ENCODE assay signal across 8 cellular contexts in genomic region chr15:72197045-72197459, GRCh38. TPM values are rescaled to one million over a fixed set of nuclear protein-coding genes. Genes with fewer than 3 reads are reported as not detected.
A peak's percentile ranks its signal among the peaks of the same experiment; 100 is the strongest.
DNase-seq lines count a peak whose midpoint lies in the region; ATAC-seq, FAIRE-seq and TF ChIP-seq lines count a peak whose summit lies in the region.

No MANE protein-coding gene starts in this region.

- no peak overlapping the region for H3K9ac ChIP-seq in endothelial cell of umbilical vein (replicated peaks; ENCODE audit: extremely low read depth, insufficient read depth, low read length)

- H3K27ac ChIP-seq in cardiac muscle cell, result no peak overlapping the region
- no peak overlapping the region for H3K27ac ChIP-seq in endothelial cell of umbilical vein (ENCODE audit: insufficient read depth, low read depth, low read length)
- no peak overlapping the region for H3K27ac ChIP-seq in urinary bladder (ENCODE audit: low read depth)

- no peaks in the 10 kb centered on the region for H3K9me1 ChIP-seq in endothelial cell of umbilical vein (replicated peaks; ENCODE audit: control insufficient read depth, extremely low read depth, insufficient read depth, low read length)

- peak overlapping the region; percentile 39 for H3K4me3 ChIP-seq in cardiac muscle cell
- H3K4me3 ChIP-seq in endothelial cell of umbilical vein (replicated peaks in 1 of 3; ENCODE audit: insufficient read depth in 1 of 3, low read depth in 1 of 3, low read length in 3 of 3), result peak overlapping the region in 2 of 3 experiments; percentile 11 to 42
- peak overlapping the region; percentile 48 for H3K4me3 ChIP-seq in urinary bladder (ENCODE audit: low read depth, low read length)

- peak overlapping the region; percentile 53 for H2AFZ ChIP-seq in endothelial cell of umbilical vein (ENCODE audit: low read depth, low read length)

- H3K36me3 ChIP-seq in cardiac muscle cell (peaks cover 25% of the 10 kb centered on the region), endothelial cell of umbilical vein (ENCODE audit: control insufficient read depth in 2 of 2, extremely low read depth in 1 of 2, insufficient read depth in 2 of 2, low read length in 2 of 2) (peaks cover 16 to 22% of the 10 kb centered on the region in 2 experiments), urinary bladder (ENCODE audit: insufficient read depth) (no peaks in the 10 kb centered on the region)

- H3K9me3 ChIP-seq in cardiac muscle cell (ENCODE audit: low read depth) (no peaks in the 10 kb centered on the region), endothelial cell of umbilical vein (replicated peaks; ENCODE audit: control insufficient read depth, insufficient read depth, low read length) (no peaks in the 10 kb centered on the region)

- no peaks in the 10 kb centered on the region for H4K20me1 ChIP-seq in endothelial cell of umbilical vein (replicated peaks; ENCODE audit: control insufficient read depth, extremely low read depth, insufficient read depth, low read length)

- no peaks in the 10 kb centered on the region for H3K79me2 ChIP-seq in endothelial cell of umbilical vein (ENCODE audit: control insufficient read depth, insufficient read depth, low read length)

- H3K4me1 Mint-ChIP-seq in naive B cell, result peaks cover 0 to 19% (median 4%) of the 10 kb centered on the region in 3 donors

- H3K9me3 Mint-ChIP-seq in naive B cell, result no peaks in the 10 kb centered on the region

- peaks cover 10% of the 10 kb centered on the region for H3K4me1 ChIP-seq in cardiac muscle cell (ENCODE audit: low read depth)
- no peaks in the 10 kb centered on the region for H3K4me1 ChIP-seq in endothelial cell of umbilical vein (ENCODE audit: control insufficient read depth, extremely low read depth, insufficient read depth, low read length)
- no peaks in the 10 kb centered on the region for H3K4me1 ChIP-seq in urinary bladder (ENCODE audit: insufficient read depth)

- BruUV-seq in endothelial cell of umbilical vein (replicated peaks; lab: Mats Ljungman, UMichigan), result no TSS peak

- TF ChIP-seq POLR2A in endothelial cell of umbilical vein (IDR thresholded peaks at IDR 0.05; ENCODE audit: low read depth, low read length), result no peak

- H3K4me2 ChIP-seq in endothelial cell of umbilical vein (ENCODE audit: insufficient read depth, low read length), result peak overlapping the region; percentile 61

- no peak for DNase-seq in cardiac muscle cell (ENCODE audit: low read depth in 1 of 2, low spot score in 1 of 2)
- DNase-seq in left ventricle myocardium superior, result no peak
- no peak for DNase-seq in endothelial cell of umbilical vein (ENCODE audit: low read depth, low spot score)
- DNase-seq in naive B cell, result no peak
- no peak for DNase-seq in cerebellar nuclear complex (lab: John Stamatoyannopoulos, UW)

- FAIRE-seq in endothelial cell of umbilical vein (lab: Jason Lieb, UNC), result no peak

- H3K4me3 Mint-ChIP-seq in naive B cell, result peak overlapping the region; percentile 36 to 88 (median 69)

- POLR2A ChIA-PET in endothelial cell of umbilical vein (lab: Charles Lee), result interaction anchor here (0.6 kb wide), 1 partner anchor 194 kb away, joined by 11 read pairs; no protein-coding TSS in a partner anchor

- CTCF ChIA-PET in endothelial cell of umbilical vein (lab: Charles Lee), result interaction anchor here (0.5 to 4.1 kb wide), 3 partner anchors 28 to 41 kb away, joined by 3 to 47 read pairs (median 5); no protein-coding TSS in a partner anchor

- WGBS in urinary bladder, result 9% methylated on average over 35 of the region's 35 CpGs

- ATAC-seq in left ventricle myocardium superior (no peak), naive B cell (ENCODE audit: low read depth in 2 of 2) (peak in 1 of 2 donors; percentile 6), GM18870 (IDR thresholded peaks at IDR 0.05; ENCODE audit: unreplicated experiment) (no peak), GM18909 (IDR thresholded peaks at IDR 0.05; ENCODE audit: poor library complexity, unreplicated experiment) (no peak)

- dilution Hi-C loops in endothelial cell of umbilical vein (cut with MboI; ENCODE audit: extremely low pct_ligation_motif_present, low sequenced_read_pairs), result no loop called here

- no peak overlapping the region for H3K27ac Mint-ChIP-seq in naive B cell

- no peak for TF ChIP-seq CTCF in cardiac muscle cell (IDR thresholded peaks at IDR 0.05; ENCODE audit: low read depth, low read length)
- TF ChIP-seq CTCF in endothelial cell of umbilical vein (IDR thresholded peaks at IDR 0.05; ENCODE audit: extremely low read depth in 1 of 2, insufficient read depth in 1 of 2, low read depth in 1 of 2, low read length in 2 of 2), result no peak

- H3K27me3 ChIP-seq in cardiac muscle cell (peaks cover 29% of the 10 kb centered on the region), endothelial cell of umbilical vein (ENCODE audit: control insufficient read depth in 2 of 2, insufficient read depth in 2 of 2, low read length in 2 of 2) (peaks cover 0 to 5% of the 10 kb centered on the region in 2 experiments)

- intact Hi-C loops in left ventricle myocardium superior (cut with micrococcal nuclease) (no loop called here), endothelial cell of umbilical vein (cut with micrococcal nuclease) (loop anchor here (1.0 kb wide), 1 partner anchor 80 kb away; no protein-coding TSS in a partner anchor)

- peaks cover 0 to 8% of the 10 kb centered on the region in 2 donors for H3K36me3 Mint-ChIP-seq in naive B cell

- H3K27me3 Mint-ChIP-seq in naive B cell, result peaks cover 6 to 30% (median 22%) of the 10 kb centered on the region in 3 donors

TF ChIP-seq in endothelial cell of umbilical vein, 7 proteins besides CTCF, POLR2A, EP300 and RAD21:
- TF ChIP-seq POLR2AphosphoS5 (IDR thresholded peaks at IDR 0.05; ENCODE audit: insufficient read depth, low read depth, low read length) (no peak), FOS (IDR thresholded peaks at IDR 0.05; ENCODE audit: borderline replicate concordance, insufficient read depth, low read length) (no peak), GATA2 (IDR thresholded peaks at IDR 0.05; ENCODE audit: insufficient read depth, insufficient read length, low read depth, low read length) (no peak), EZH2 (IDR thresholded peaks at IDR 0.05; ENCODE audit: borderline replicate concordance, low read depth, low read length, severe bottlenecking) (no peak), JUN (IDR thresholded peaks at IDR 0.05; ENCODE audit: borderline replicate concordance, insufficient read depth, insufficient read length, low read depth) (no peak), MAX (IDR thresholded peaks at IDR 0.05; ENCODE audit: insufficient read depth, insufficient read length) (no peak), MYC (IDR thresholded peaks at IDR 0.05; ENCODE audit: low read depth, low read length) (no peak)

RNA-seq across cellular contexts. Expression of gene GRAMD2A, which starts 0.5 kb away (rescaled TPM):
- 0.24 and 0.67 TPM in 2 replicates for total RNA-seq in cardiac muscle cell
- polyA plus RNA-seq in cardiac muscle cell, result not detected in 2 replicates
- total RNA-seq in left ventricle myocardium superior, result not detected
- total RNA-seq in endothelial cell of umbilical vein, result 0.23 and 0.29 TPM in 2 replicates
- polyA plus RNA-seq in endothelial cell of umbilical vein, result 0.08 and 0.22 TPM in 2 replicates
- polyA plus RNA-seq in endothelial cell of umbilical vein (2011; cell fraction: cytosol; rRNA removed), result 0.13 and 0.16 TPM in 2 replicates
- polyA plus RNA-seq in endothelial cell of umbilical vein (2011; cell fraction: nucleus; rRNA removed), result 0.29 and 0.49 TPM in 2 replicates
- polyA plus RNA-seq in endothelial cell of umbilical vein (2012), result 0.20 and 0.85 TPM in 2 replicates
- polyA minus RNA-seq in endothelial cell of umbilical vein, result 0.13 TPM in 1 of 2 replicates, not detected in the other
- 2.4 TPM for polyA minus RNA-seq in endothelial cell of umbilical vein (2011; cell fraction: cytosol; rRNA and poly(A)+ RNA removed)
- polyA minus RNA-seq in endothelial cell of umbilical vein (2011; cell fraction: nucleus; rRNA and poly(A)+ RNA removed), result 0.14 TPM in 1 of 2 replicates, not detected in the other
- not detected for polyA plus RNA-seq in naive B cell (ENCODE audit: low read depth in 6 of 6)
- total RNA-seq in urinary bladder, result 0.74 TPM
- 0.19 TPM for polyA plus RNA-seq in urinary bladder

RNA-seq across cellular contexts. Expression of gene PKM, which starts 33.9 kb away (rescaled TPM):
- 1,894 and 2,333 TPM in 2 replicates for total RNA-seq in cardiac muscle cell
- 2,112 and 2,578 TPM in 2 replicates for polyA plus RNA-seq in cardiac muscle cell
- 1,059 TPM for total RNA-seq in left ventricle myocardium superior
- total RNA-seq in endothelial cell of umbilical vein, result 932 and 968 TPM in 2 replicates
- 613 and 689 TPM in 2 replicates for polyA plus RNA-seq in endothelial cell of umbilical vein
- 657 and 808 TPM in 2 replicates for polyA plus RNA-seq in endothelial cell of umbilical vein (2011; cell fraction: cytosol; rRNA removed)
- polyA plus RNA-seq in endothelial cell of umbilical vein (2011; cell fraction: nucleus; rRNA removed), result 689 and 838 TPM in 2 replicates
- polyA plus RNA-seq in endothelial cell of umbilical vein (2012), result 768 and 1,232 TPM in 2 replicates
- polyA minus RNA-seq in endothelial cell of umbilical vein, result 886 and 894 TPM in 2 replicates
- polyA minus RNA-seq in endothelial cell of umbilical vein (2011; cell fraction: cytosol; rRNA and poly(A)+ RNA removed), result 1,573 TPM
- 313 and 356 TPM in 2 replicates for polyA minus RNA-seq in endothelial cell of umbilical vein (2011; cell fraction: nucleus; rRNA and poly(A)+ RNA removed)
- polyA plus RNA-seq in naive B cell (ENCODE audit: low read depth in 6 of 6), result 100 to 1,000 TPM; 175 to 319 (median 227) TPM
- 230 TPM for total RNA-seq in urinary bladder
- polyA plus RNA-seq in urinary bladder, result 524 TPM
